15 cellular contexts compared by ENCODE assay signal in the genomic region with DNA sequence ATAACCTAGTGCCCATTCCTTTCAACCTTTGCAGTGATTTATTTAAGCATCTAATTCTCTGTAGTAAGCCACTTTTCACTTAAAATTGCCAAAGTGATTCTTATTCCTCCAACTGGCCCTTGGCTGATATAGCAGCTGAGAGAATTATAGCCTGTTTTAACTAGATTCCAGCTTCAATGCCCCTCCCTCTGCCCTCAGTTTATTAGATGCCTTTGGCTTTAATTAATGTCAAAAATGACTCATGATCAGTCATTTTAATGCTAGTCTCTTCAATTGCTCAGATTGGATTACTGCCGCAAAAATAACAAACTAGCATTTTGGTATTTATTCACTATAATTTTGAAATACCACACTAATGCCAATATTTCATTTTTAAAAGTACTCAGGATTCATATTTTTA.
"Had no signal": no experiment of that assay in that cellular context is flagged by ENCODE, and none has a peak within 500 bp of the region (broad histone marks: within the 10 kb centered on the region; RNA-seq: fewer than 3 reads in every experiment).

No MANE protein-coding gene starts in this region.

- H3K36me3 ChIP-seq: neutrophil, right atrium auricular region, WERI-Rb-1 had no signal

- ATAC-seq: left cardiac atrium; naive thymus-derived CD4-positive, alpha-beta T cell had no signal

- H3K27ac ChIP-seq: coronary artery, neutrophil, right atrium auricular region, WERI-Rb-1 had no signal

- DNase-seq: activated CD4-positive, alpha-beta T cell treated with anti-CD3 and anti-CD28 coated beads for 4 hours; activated naive CD4-positive, alpha-beta T cell treated with anti-CD3 and anti-CD28 coated beads, Interleukin-2, amount 10 ng/mL, durations not matched to agents 7 days and 5 days; activated T-cell treated with anti-CD3 and anti-CD28 coated beads for 4 hours; central memory CD4-positive, alpha-beta T cell; effector CD8-positive, alpha-beta T cell; glutamatergic neuron; immature natural killer cell; left cardiac atrium; naive thymus-derived CD4-positive, alpha-beta T cell; stimulated activated naive CD4-positive, alpha-beta T cell; WERI-Rb-1 had no signal

- H3K4me1 ChIP-seq: right atrium auricular region had no signal

- H3K9me3 ChIP-seq: neutrophil, right atrium auricular region had no signal

- H3K4me3 ChIP-seq: coronary artery, lung, right atrium auricular region had no signal

- H3K27me3 ChIP-seq: neutrophil, right atrium auricular region had no signal
